In the genomic region with DNA sequence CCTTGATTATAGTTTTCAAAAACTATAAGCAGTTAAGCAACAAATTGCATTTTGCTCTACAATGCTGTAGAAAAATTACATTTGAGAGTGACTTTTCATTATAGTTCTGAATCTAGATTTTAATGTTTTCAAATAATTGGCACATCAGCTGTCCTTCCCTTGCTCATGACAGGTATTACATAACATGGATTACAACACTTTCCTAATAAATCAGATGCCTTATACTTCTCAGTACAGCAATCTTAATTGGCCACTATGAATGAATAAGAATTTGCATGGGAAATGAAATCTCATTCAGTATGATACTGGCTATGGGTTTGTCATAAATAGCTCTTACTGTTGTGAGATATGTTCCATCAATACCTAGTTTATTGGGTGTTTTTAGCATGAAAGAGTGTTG, we compare ENCODE assay signal across 20 cellular contexts. TPM values are rescaled to one million over a fixed set of nuclear protein-coding genes. Genes with fewer than 3 reads are reported as not detected.
DNase-seq lines count a peak whose midpoint lies in the region; ATAC-seq and TF ChIP-seq lines count a peak whose summit lies in the region.
"Had no signal": no experiment of that assay in that cellular context is flagged by ENCODE, and none has a peak within 500 bp of the region (broad histone marks: within the 10 kb centered on the region; RNA-seq: fewer than 3 reads in every experiment).

No MANE protein-coding gene starts in this region.

- POLR2A ChIA-PET in naive thymus-derived CD8-positive, alpha-beta T cell (lab: Charles Lee), result no interaction called here

- H3K4me3 ChIP-seq in epithelial cell of esophagus (ENCODE audit: low read length), result no peak overlapping the region
- H3K4me3 ChIP-seq: BLaER1, GM23248 had no signal

- H3K4me3 Mint-ChIP-seq in naive thymus-derived CD8-positive, alpha-beta T cell, result no peak overlapping the region
- H3K4me3 Mint-ChIP-seq: CD8-positive, alpha-beta memory T cell; H9 had no signal

- in situ Hi-C loops in G401 (cut with HindIII; ENCODE audit: low sequenced_read_pairs), result no loop called here

- peaks cover 2 to 20% (median 14%) of the 10 kb centered on the region in 4 donors for H3K4me1 Mint-ChIP-seq in naive thymus-derived CD8-positive, alpha-beta T cell
- H3K4me1 Mint-ChIP-seq: H9 had no signal

- peak overlapping the region in 6 of 10 donors; percentile 11 to 63 (median 40) for H3K27ac Mint-ChIP-seq in naive thymus-derived CD8-positive, alpha-beta T cell
- H3K27ac Mint-ChIP-seq: H9 had no signal

- peaks cover 5 to 92% (median 40%) of the 10 kb centered on the region in 3 donors for H3K36me3 Mint-ChIP-seq in naive thymus-derived CD8-positive, alpha-beta T cell

- no peak for TF ChIP-seq CTCF in epithelial cell of esophagus (IDR thresholded peaks at IDR 0.05; ENCODE audit: insufficient read depth, low read depth, low read length, missing control alignments)

- H3K27me3 Mint-ChIP-seq in naive thymus-derived CD8-positive, alpha-beta T cell, result no peaks in the 10 kb centered on the region
- H3K27me3 Mint-ChIP-seq: CD8-positive, alpha-beta memory T cell had no signal

- DNase-seq in CD1c-positive myeloid dendritic cell (ENCODE audit: extremely low spot score), result peak; percentile 4
- peak; percentile 19 for DNase-seq in G401 (ENCODE audit: low spot score)
- DNase-seq in epithelial cell of esophagus (ENCODE audit: low read depth), result peak; percentile 13
- no peak for DNase-seq in naive thymus-derived CD8-positive, alpha-beta T cell
- no peak for DNase-seq in amniotic stem cell (lab: John Stamatoyannopoulos, UW)
- DNase-seq in stimulated activated naive CD4-positive, alpha-beta T cell treated with Interleukin-2 at 50 U/mL for 16 hours (lab: John Stamatoyannopoulos, UW), result no peak
- DNase-seq in OCI-M2 (lab: John Stamatoyannopoulos, UW; ENCODE audit: unreplicated experiment), result no peak
- DNase-seq: Calu3; CD8-positive, alpha-beta memory T cell; DMS153; GM23248; H9; KG1; NCI-H1694; NCI-H2081 treated with DMSO at 0.1 percent for 48 hours; NCI-H2171 treated with DMSO at 0.1 percent for 48 hours; NCI-H524 treated with DMSO at 0.1 percent for 48 hours; PC-3; SHP77 had no signal

- H3K9me3 Mint-ChIP-seq in naive thymus-derived CD8-positive, alpha-beta T cell, result no peaks in the 10 kb centered on the region
- H3K9me3 Mint-ChIP-seq: CD8-positive, alpha-beta memory T cell; H9 had no signal

- ATAC-seq in naive thymus-derived CD8-positive, alpha-beta T cell, result no peak
- ATAC-seq: PC-3 had no signal

RNA-seq across cellular contexts. Expression of gene HSF2, which starts 29.9 kb away (rescaled TPM):
- 15.1 and 16.7 TPM in 2 replicates for total RNA-seq in G401 (2014; rRNA removed; shearing (Covaris generic))
- total RNA-seq in naive thymus-derived CD8-positive, alpha-beta T cell, result 10 to 100 TPM; 30.6 to 33.3 TPM
- polyA plus RNA-seq in naive thymus-derived CD8-positive, alpha-beta T cell, result 10 to 100 TPM; 17.9 to 32.6 (median 22.7) TPM

RNA-seq across cellular contexts. Expression of gene SERINC1, which starts 42.3 kb away (rescaled TPM):
- total RNA-seq in G401 (2014; rRNA removed; shearing (Covaris generic)), result 42.3 and 64.5 TPM in 2 replicates
- 100 to 1,000 TPM; 143 TPM for total RNA-seq in naive thymus-derived CD8-positive, alpha-beta T cell
- 100 to 1,000 TPM in 2 of 3 donors, 10 to 100 TPM in 1; 94.8 to 102 (median 101) TPM for polyA plus RNA-seq in naive thymus-derived CD8-positive, alpha-beta T cell

Comparison
In these comparisons a context has a peak if more than half of its experiments do, and no peak if none do; other contexts are left out.
1. DNase-seq: peak in CD1c-positive myeloid dendritic cell (single experiment), G401 (single experiment) and epithelial cell of esophagus (single experiment); none in naive thymus-derived CD8-positive, alpha-beta T cell (0 of 10), amniotic stem cell (single experiment), stimulated activated naive CD4-positive, alpha-beta T cell treated with Interleukin-2 at 50 U/mL for 16 hours (single experiment) and OCI-M2 (single experiment).